In genomic region chr16:30570621-30571443, GRCh38 we compare ENCODE assay signal across 8 cellular contexts. TPM values are rescaled to one million over a fixed set of nuclear protein-coding genes. Genes with fewer than 3 reads are reported as not detected.
A peak's percentile ranks its signal among the peaks of the same experiment; 100 is the strongest.
DNase-seq lines count a peak whose midpoint lies in the region; ATAC-seq and TF ChIP-seq lines count a peak whose summit lies in the region.

No MANE protein-coding gene starts in this region.

- TF ChIP-seq EP300 in gastroesophageal sphincter (IDR thresholded peaks at IDR 0.05): no peak

- no peak for DNase-seq in activated CD4-positive, alpha-beta memory T cell treated with anti-CD3 and anti-CD28 coated beads, Interleukin-2, amount 10 ng/mL, durations not matched to agents 7 days and 5 days
- peak; percentile 52 for DNase-seq in occipital lobe (lab: John Stamatoyannopoulos, UW)
- no peak for DNase-seq in effector CD4-positive, alpha-beta T cell

- H3K4me3 ChIP-seq in ACC112 (ENCODE audit: low read depth, low read length) (peak overlapping the region; percentile 83), gastroesophageal sphincter (peak overlapping the region; percentile 72 to 78)

- peak overlapping the region; percentile 59 for H2AFZ ChIP-seq in ACC112 (ENCODE audit: low read length, unreplicated experiment)

- H3K27me3 ChIP-seq in ACC112 (ENCODE audit: insufficient read depth, low read length) (no peaks in the 10 kb centered on the region), gastroesophageal sphincter (no peaks in the 10 kb centered on the region)

- POLR2A ChIA-PET in activated CD4-positive, alpha-beta memory T cell treated with anti-CD3 and anti-CD28 coated beads, Interleukin-2, amount 10 ng/mL, durations not matched to agents 7 days and 5 days (lab: Charles Lee): interaction anchor here (0.8 to 3.7 kb wide), 23 partner anchors 11 to 200 kb away, joined by 3 to 129 read pairs (median 8); partner anchors contain the start of genes DCTPP1, FBRS, ITGAL and PRR14

- ATAC-seq in GM21717 (IDR thresholded peaks at IDR 0.05; ENCODE audit: unreplicated experiment): peak; percentile 2
- no peak for ATAC-seq in gastroesophageal sphincter
- no peak for ATAC-seq in GM19023 (IDR thresholded peaks at IDR 0.05; ENCODE audit: unreplicated experiment)
- no peak for ATAC-seq in HG03439 (IDR thresholded peaks at IDR 0.05; ENCODE audit: unreplicated experiment)

- H3K4me3 Mint-ChIP-seq in activated CD4-positive, alpha-beta memory T cell treated with anti-CD3 and anti-CD28 coated beads, Interleukin-2, amount 10 ng/mL, durations not matched to agents 7 days and 5 days: peak overlapping the region; percentile 81

- peaks cover 63% of the 10 kb centered on the region for H3K4me1 Mint-ChIP-seq in activated CD4-positive, alpha-beta memory T cell treated with anti-CD3 and anti-CD28 coated beads, Interleukin-2, amount 10 ng/mL, durations not matched to agents 7 days and 5 days

- CTCF ChIA-PET in activated CD4-positive, alpha-beta memory T cell treated with anti-CD3 and anti-CD28 coated beads, Interleukin-2, amount 10 ng/mL, durations not matched to agents 7 days and 5 days (lab: Charles Lee): interaction anchor here (0.6 to 2.4 kb wide), 7 partner anchors 9 to 553 kb away, joined by 3 to 26 read pairs (median 3); partner anchors contain the start of genes SEPTIN1 and ZNF764

- no peaks in the 10 kb centered on the region for H3K9me3 Mint-ChIP-seq in activated CD4-positive, alpha-beta memory T cell treated with anti-CD3 and anti-CD28 coated beads, Interleukin-2, amount 10 ng/mL, durations not matched to agents 7 days and 5 days

- no peak for TF ChIP-seq POLR2A in gastroesophageal sphincter (IDR thresholded peaks at IDR 0.05)

- no peaks in the 10 kb centered on the region for H3K36me3 ChIP-seq in ACC112 (ENCODE audit: insufficient read depth, low read length)
- peaks cover 0 to 5% of the 10 kb centered on the region in 2 donors for H3K36me3 ChIP-seq in gastroesophageal sphincter

- no peaks in the 10 kb centered on the region for H3K9me3 ChIP-seq in gastroesophageal sphincter

- H3K4me1 ChIP-seq in ACC112 (ENCODE audit: control insufficient read depth, insufficient read depth, low read length, unreplicated experiment): peaks cover 14% of the 10 kb centered on the region
- H3K4me1 ChIP-seq in gastroesophageal sphincter: peaks cover 0 to 30% (median 19%) of the 10 kb centered on the region in 3 donors

- H3K27ac Mint-ChIP-seq in activated CD4-positive, alpha-beta memory T cell treated with anti-CD3 and anti-CD28 coated beads, Interleukin-2, amount 10 ng/mL, durations not matched to agents 7 days and 5 days: peak overlapping the region; percentile 84

- H3K27ac ChIP-seq in ACC112 (ENCODE audit: low read depth, low read length): peak overlapping the region; percentile 75
- H3K27ac ChIP-seq in gastroesophageal sphincter: peak overlapping the region; percentile 91 to 99 (median 96)

- H3K79me2 ChIP-seq in ACC112 (ENCODE audit: control insufficient read depth, insufficient read depth, low read length, unreplicated experiment): no peaks in the 10 kb centered on the region

- H3K36me3 Mint-ChIP-seq in activated CD4-positive, alpha-beta memory T cell treated with anti-CD3 and anti-CD28 coated beads, Interleukin-2, amount 10 ng/mL, durations not matched to agents 7 days and 5 days (ENCODE audit: low read depth): peaks cover 12% of the 10 kb centered on the region

- no peaks in the 10 kb centered on the region for H3K27me3 Mint-ChIP-seq in activated CD4-positive, alpha-beta memory T cell treated with anti-CD3 and anti-CD28 coated beads, Interleukin-2, amount 10 ng/mL, durations not matched to agents 7 days and 5 days

- 4 to 73% methylated on average over 1 to 4 of the region's 22 CpGs for WGBS in gastroesophageal sphincter (ENCODE audit: low coverage in 1 of 2), 2 donors

- no peak for TF ChIP-seq CTCF in gastroesophageal sphincter (IDR thresholded peaks at IDR 0.05)

RNA-seq across cellular contexts. Expression of gene ZNF688, which starts 0.7 kb away (rescaled TPM):
- 10 to 100 TPM; 19.2 to 22.8 TPM for total RNA-seq in activated CD4-positive, alpha-beta memory T cell treated with anti-CD3 and anti-CD28 coated beads, Interleukin-2, amount 10 ng/mL, durations not matched to agents 7 days and 5 days
- 10 to 100 TPM; 15.9 to 22.1 (median 20.8) TPM for total RNA-seq in gastroesophageal sphincter
- 5.9 TPM for total RNA-seq in occipital lobe

RNA-seq across cellular contexts. Expression of gene ZNF764, which starts 12.7 kb away (rescaled TPM):
- 10 to 100 TPM; 16.0 to 16.8 TPM for total RNA-seq in activated CD4-positive, alpha-beta memory T cell treated with anti-CD3 and anti-CD28 coated beads, Interleukin-2, amount 10 ng/mL, durations not matched to agents 7 days and 5 days
- total RNA-seq in gastroesophageal sphincter (10 to 100 TPM in 2 of 4 donors, 1 to 10 TPM in 2; 6.3 to 13.1 (median 9.3) TPM), occipital lobe (6.9 TPM)

RNA-seq across cellular contexts. Expression of gene ZNF785, which starts 14.7 kb away (rescaled TPM):
- total RNA-seq in activated CD4-positive, alpha-beta memory T cell treated with anti-CD3 and anti-CD28 coated beads, Interleukin-2, amount 10 ng/mL, durations not matched to agents 7 days and 5 days: 10 to 100 TPM; 12.9 to 13.3 TPM
- total RNA-seq in gastroesophageal sphincter: 10 to 100 TPM in 3 of 4 donors, 1 to 10 TPM in 1; 6.9 to 17.0 (median 12.2) TPM
- total RNA-seq in occipital lobe: 16.1 TPM

RNA-seq across cellular contexts. Expression of gene ZNF747, which starts 36.2 kb away (rescaled TPM):
- 10 to 100 TPM; 10.6 to 10.7 TPM for total RNA-seq in activated CD4-positive, alpha-beta memory T cell treated with anti-CD3 and anti-CD28 coated beads, Interleukin-2, amount 10 ng/mL, durations not matched to agents 7 days and 5 days
- total RNA-seq in gastroesophageal sphincter: 10 to 100 TPM; 15.3 to 31.6 (median 19.3) TPM
- 12.6 TPM for total RNA-seq in occipital lobe

RNA-seq across cellular contexts. Expression of gene ZNF689, which starts 39.4 kb away (rescaled TPM):
- 10 to 100 TPM in 1 of 2 experiments, 1 to 10 TPM in 1; 9.9 to 11.7 TPM for total RNA-seq in activated CD4-positive, alpha-beta memory T cell treated with anti-CD3 and anti-CD28 coated beads, Interleukin-2, amount 10 ng/mL, durations not matched to agents 7 days and 5 days
- total RNA-seq in gastroesophageal sphincter (10 to 100 TPM in 2 of 4 donors, 1 to 10 TPM in 2; 9.7 to 13.1 (median 11.4) TPM), occipital lobe (8.9 TPM)
